1 cellular context compared by ENCODE assay signal in genomic region chr16:29775742-29776408, GRCh38.
A peak's percentile ranks its signal among the peaks of the same experiment; 100 is the strongest.
TF ChIP-seq lines count a peak whose summit lies in the region.

No MANE protein-coding gene starts in this region.

TF ChIP-seq in HepG2, 621 proteins besides CTCF, POLR2A, EP300 and RAD21:
- TF ChIP-seq HOXA7 (CRISPR knock-in tag; IDR thresholded peaks at IDR 0.05) (no peak), PAF1 (CRISPR knock-in tag; IDR thresholded peaks at IDR 0.05) (no peak), ZNF788 (CRISPR knock-in tag; IDR thresholded peaks at IDR 0.05; ENCODE audit: borderline replicate concordance) (no peak), MAZ (IDR thresholded peaks at IDR 0.05; ENCODE audit: borderline replicate concordance, low read depth, low read length) (no peak), MAZ (CRISPR knock-in tag; IDR thresholded peaks at IDR 0.05; ENCODE audit: low read depth) (0 out of 2 replicates have a peak, but pooled peaks have one; percentile 24), DNMT1 (CRISPR knock-in tag; IDR thresholded peaks at IDR 0.05) (no peak), ZNF598 (CRISPR knock-in tag; IDR thresholded peaks at IDR 0.05; ENCODE audit: borderline replicate concordance) (no peak), FOXP1 (IDR thresholded peaks at IDR 0.05) (no peak), FOXP1 (CRISPR knock-in tag; IDR thresholded peaks at IDR 0.05) (no peak), ZNF383 (CRISPR knock-in tag; IDR thresholded peaks at IDR 0.05; ENCODE audit: borderline replicate concordance) (no peak), FOSL2 (CRISPR knock-in tag; IDR thresholded peaks at IDR 0.05) (peak; percentile 40), SMAD1 (CRISPR knock-in tag; IDR thresholded peaks at IDR 0.05; ENCODE audit: borderline replicate concordance, low read depth) (no peak), ATF7 (IDR thresholded peaks at IDR 0.05) (peak; percentile 68), ATF7 (CRISPR knock-in tag; IDR thresholded peaks at IDR 0.05) (no peak), ZNF549 (CRISPR knock-in tag; IDR thresholded peaks at IDR 0.05) (no peak), SAP130 (CRISPR knock-in tag; IDR thresholded peaks at IDR 0.05; ENCODE audit: low read depth) (no peak), ZEB1 (IDR thresholded peaks at IDR 0.05; ENCODE audit: insufficient replicate concordance, low read depth) (no peak)
